21 cellular contexts compared by ENCODE assay signal in genomic region chr2:3079466-3079865, GRCh38.
"Had no signal": no experiment of that assay in that cellular context is flagged by ENCODE, and none has a peak within 500 bp of the region (broad histone marks: within the 10 kb centered on the region; RNA-seq: fewer than 3 reads in every experiment).

No MANE protein-coding gene starts in this region.

- H3K27ac ChIP-seq: KMS-11, RWPE1 had no signal

- H3K9me3 ChIP-seq: SK-N-SH had no signal

- H3K4me2 ChIP-seq: KMS-11, SK-N-SH had no signal

- H3K4me3 ChIP-seq: K562 had no signal

- H3K9ac ChIP-seq: KMS-11, SK-N-SH had no signal

- H3K36me3 Mint-ChIP-seq: IgD-negative memory B cell had no signal

- DNase-seq: Kasumi-1, MM.1S, MV-4-11, NCI-H1048, NCI-H1105, NCI-H1417, NCI-H1436 treated with DMSO at 0.1 percent for 48 hours, NCI-H1694 treated with DMSO at 0.1 percent for 48 hours, NCI-H1930, NCI-H2081, NCI-H2107, NCI-H2227 treated with DMSO at 0.1 percent for 48 hours, NCI-H524, NCI-H526 treated with DMSO at 0.1 percent for 48 hours, NCI-H774, SHP77, SK-N-SH had no signal

- H3K4me3 Mint-ChIP-seq: IgD-negative memory B cell had no signal

- H3K27ac Mint-ChIP-seq: IgD-negative memory B cell had no signal
